ENCODE assay signal across 18 cellular contexts in the genomic region with DNA sequence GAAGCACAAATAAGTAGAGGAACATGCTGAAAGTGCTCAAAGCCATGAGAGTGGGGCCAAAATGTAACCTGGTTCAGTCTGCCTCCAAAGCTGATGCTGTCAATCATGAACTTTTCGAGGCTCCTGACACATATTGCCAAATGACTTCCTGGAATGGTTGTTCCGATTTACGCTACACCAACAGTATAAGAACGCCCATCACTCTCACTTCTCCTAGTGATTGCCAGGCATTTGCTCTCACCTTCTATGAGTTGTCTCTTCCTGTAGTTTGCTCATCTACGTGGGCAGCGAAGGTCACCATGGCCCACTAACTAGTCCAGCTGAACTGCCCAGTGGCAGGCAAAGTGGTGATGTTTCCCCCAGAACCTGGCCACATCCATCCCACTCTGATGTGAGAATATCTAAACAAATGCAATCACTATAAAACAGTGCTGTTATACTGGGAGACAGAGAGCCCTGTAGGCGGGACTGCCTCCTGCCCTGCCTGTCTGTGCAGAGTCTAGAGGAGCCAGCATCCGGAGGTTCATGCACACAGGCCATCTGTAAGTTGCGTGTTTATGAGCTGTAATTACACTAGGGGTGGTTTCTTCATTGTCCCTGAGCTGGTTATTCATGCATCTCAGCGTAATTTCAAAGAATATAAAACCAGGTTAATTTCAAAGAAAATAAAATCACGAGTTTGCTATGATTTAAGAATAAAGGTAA. TPM values are rescaled to one million over a fixed set of nuclear protein-coding genes. Genes with fewer than 3 reads are reported as not detected.
DNase-seq lines count a peak whose midpoint lies in the region; ATAC-seq, FAIRE-seq and TF ChIP-seq lines count a peak whose summit lies in the region.
"Had no signal": no experiment of that assay in that cellular context is flagged by ENCODE, and none has a peak within 500 bp of the region (broad histone marks: within the 10 kb centered on the region; RNA-seq: fewer than 3 reads in every experiment).

No MANE protein-coding gene starts in this region.

- no peak for FAIRE-seq in GM19239 (lab: Jason Lieb, UNC)

- no peak overlapping the region for H3K4me3 ChIP-seq in SJCRH30
- H3K4me3 ChIP-seq: psoas muscle had no signal

- no peaks in the 10 kb centered on the region for H3K36me3 Mint-ChIP-seq in CD14-positive monocyte

- peak overlapping the region; percentile 24 for H3K27ac ChIP-seq in SJCRH30
- H3K27ac ChIP-seq: KMS-11, psoas muscle, RWPE1 had no signal

- H3K27ac Mint-ChIP-seq in CD14-positive monocyte = peak overlapping the region in 4 of 7 donors; percentile 27 to 79 (median 64)
- H3K27ac Mint-ChIP-seq: activated CD4-positive, alpha-beta T cell treated with anti-CD3 and anti-CD28 coated beads for 36 hours; activated naive CD4-positive, alpha-beta T cell treated with anti-CD3 and anti-CD28 coated beads for 36 hours; naive thymus-derived CD4-positive, alpha-beta T cell had no signal

- H3K9me3 ChIP-seq in SJCRH30 (replicated peaks) = no peaks in the 10 kb centered on the region
- H3K9me3 ChIP-seq: psoas muscle had no signal

- intact Hi-C loops in CD14-positive monocyte (cut with micrococcal nuclease) = loop anchor here in 1 of 2 donors (10.0 kb wide), 1 partner anchor 258 kb away; no protein-coding TSS in a partner anchor

- peak overlapping the region in 1 of 2 donors; percentile 64 for H3K4me3 Mint-ChIP-seq in CD14-positive monocyte
- H3K4me3 Mint-ChIP-seq: activated CD4-positive, alpha-beta T cell treated with anti-CD3 and anti-CD28 coated beads for 36 hours; activated naive CD4-positive, alpha-beta T cell treated with anti-CD3 and anti-CD28 coated beads for 36 hours; naive thymus-derived CD4-positive, alpha-beta T cell had no signal

- H3K36me3 ChIP-seq in SJCRH30 = no peaks in the 10 kb centered on the region

- H3K9me3 Mint-ChIP-seq in CD14-positive monocyte = no peaks in the 10 kb centered on the region
- H3K9me3 Mint-ChIP-seq: activated naive CD4-positive, alpha-beta T cell treated with anti-CD3 and anti-CD28 coated beads for 36 hours; naive thymus-derived CD4-positive, alpha-beta T cell had no signal

- TF ChIP-seq CTCF in CD14-positive monocyte (IDR thresholded peaks at IDR 0.05) = no peak

- H3K4me1 ChIP-seq in SJCRH30 = peaks cover 6% of the 10 kb centered on the region
- H3K4me1 ChIP-seq: psoas muscle had no signal

- ATAC-seq in GM19395 (IDR thresholded peaks at IDR 0.05; ENCODE audit: unreplicated experiment) = no peak
- ATAC-seq: activated CD4-positive, alpha-beta T cell treated with anti-CD3 and anti-CD28 coated beads for 36 hours; naive thymus-derived CD4-positive, alpha-beta T cell; psoas muscle had no signal

- no peak for DNase-seq in CD14-positive monocyte (ENCODE audit: low spot score)
- DNase-seq in MV-4-11 (lab: John Stamatoyannopoulos, UW) = peak; percentile 55
- peak in 1 of 2 experiments; percentile 27 for DNase-seq in SJCRH30
- DNase-seq in medulla oblongata (ENCODE audit: extremely low spot score) = peak; percentile 43
- no peak for DNase-seq in hippocampal formation (lab: John Stamatoyannopoulos, UW)
- no peak for DNase-seq in DMS114 treated with DMSO at 0.1 percent for 48 hours (lab: John Stamatoyannopoulos, UW; ENCODE audit: unreplicated experiment)
- DNase-seq in GM19239 (ENCODE audit: insufficient read length, low spot score) = no peak
- DNase-seq: activated CD4-positive, alpha-beta T cell treated with anti-CD3 and anti-CD28 coated beads for 36 hours; activated CD8-positive, alpha-beta memory T cell treated with anti-CD3 and anti-CD28 coated beads, Interleukin-2, amount 50 U/mL, for 48 hours; activated naive CD4-positive, alpha-beta T cell treated with anti-CD3 and anti-CD28 coated beads for 36 hours; DND-41; naive thymus-derived CD4-positive, alpha-beta T cell; NCI-H187 treated with DMSO at 0.1 percent for 48 hours; NCI-H524; psoas muscle had no signal

- peaks cover 14% of the 10 kb centered on the region for H3K4me1 Mint-ChIP-seq in CD14-positive monocyte
- H3K4me1 Mint-ChIP-seq: activated CD4-positive, alpha-beta T cell treated with anti-CD3 and anti-CD28 coated beads for 36 hours had no signal

- peaks cover 2 to 8% (median 4%) of the 10 kb centered on the region in 3 donors for H3K27me3 Mint-ChIP-seq in CD14-positive monocyte (ENCODE audit: low read depth in 3 of 3)

- H3K27me3 ChIP-seq in SJCRH30 = no peaks in the 10 kb centered on the region

RNA-seq across cellular contexts. Expression of gene CABLES1, which starts 8.8 kb away (rescaled TPM):
- under 1 TPM in 1 of 2 donors, not detected in 1; 0.09 TPM for polyA plus RNA-seq in CD14-positive monocyte
- total RNA-seq in SJCRH30 (2014; rRNA removed; shearing (Covaris generic)) = 21.9 and 22.8 TPM in 2 replicates
- polyA plus RNA-seq: naive thymus-derived CD4-positive, alpha-beta T cell had no signal

Comparison
In these comparisons a context has a peak if more than half of its experiments do, and no peak if none do; other contexts are left out.
1. DNase-seq: peak in MV-4-11 (single experiment) and medulla oblongata (single experiment); none in CD14-positive monocyte (single experiment), hippocampal formation (0 of 2), DMS114 treated with DMSO at 0.1 percent for 48 hours (single experiment) and GM19239 (single experiment).